In genomic region chr7:158702944-158703343, GRCh38 we compare ENCODE assay signal across 1 cellular context.
TF ChIP-seq lines count a peak whose summit lies in the region.

No MANE protein-coding gene starts in this region.

TF ChIP-seq in K562, 482 proteins besides CTCF, POLR2A, EP300 and RAD21 (continued from another document and continues in another):
- no peak for TF ChIP-seq PBX2 (CRISPR knock-in tag; IDR thresholded peaks at IDR 0.05; ENCODE audit: low read depth)
- peak; percentile 76 for TF ChIP-seq PBX2 (tag; conservative IDR thresholded peaks at IDR 0.05; ENCODE audit: low read depth)
- TF ChIP-seq ZNF197 (CRISPR knock-in tag; IDR thresholded peaks at IDR 0.05; ENCODE audit: low read depth): no peak
- TF ChIP-seq GATAD2A (IDR thresholded peaks at IDR 0.05): no peak
- TF ChIP-seq CREM (IDR thresholded peaks at IDR 0.05; ENCODE audit: low read depth): peak; percentile 40; the same call in 1 of the 2 replicates
- no peak for TF ChIP-seq ZNF830 (CRISPR knock-in tag; IDR thresholded peaks at IDR 0.05)
- TF ChIP-seq TEAD4 (IDR thresholded peaks at IDR 0.05; ENCODE audit: low read length): peak; percentile 54; the same call in 1 of the 2 replicates
- TF ChIP-seq TEAD4 (CRISPR knock-in tag; IDR thresholded peaks at IDR 0.05; ENCODE audit: borderline replicate concordance): no peak
- TF ChIP-seq TFE3 (CRISPR knock-in tag; IDR thresholded peaks at IDR 0.05): no peak
- TF ChIP-seq TFAM (CRISPR knock-in tag; conservative IDR thresholded peaks at IDR 0.05): no peak
- no peak for TF ChIP-seq ZNF408 (CRISPR knock-in tag; IDR thresholded peaks at IDR 0.05; ENCODE audit: low read depth)
- 0 out of 2 replicates have a peak, but pooled peaks have one; percentile 48 for TF ChIP-seq NBN (IDR thresholded peaks at IDR 0.05; ENCODE audit: low read depth)
- TF ChIP-seq IRF1 (CRISPR knock-in tag; IDR thresholded peaks at IDR 0.05; ENCODE audit: borderline replicate concordance): no peak
- TF ChIP-seq CBX1 (IDR thresholded peaks at IDR 0.05; ENCODE audit: low read depth): no peak
- TF ChIP-seq ZNF212 (CRISPR knock-in tag; IDR thresholded peaks at IDR 0.05): no peak
- TF ChIP-seq JUNB (CRISPR knock-in tag; conservative IDR thresholded peaks at IDR 0.05): no peak
- no peak for TF ChIP-seq HIVEP1 (CRISPR knock-in tag; IDR thresholded peaks at IDR 0.05)
- no peak for TF ChIP-seq ZNF174 (CRISPR knock-in tag; IDR thresholded peaks at IDR 0.05)
- no peak for TF ChIP-seq ZKSCAN1 (IDR thresholded peaks at IDR 0.05; ENCODE audit: low read depth, low read length)
- peak in 1 of 2 experiments; percentile 28; a peak in 1 of 4 replicates for TF ChIP-seq SIN3A (IDR thresholded peaks at IDR 0.05; ENCODE audit: borderline replicate concordance in 2 of 2, control insufficient read depth in 1 of 2, low read depth in 2 of 2, low read length in 2 of 2)
- TF ChIP-seq RBM14 (IDR thresholded peaks at IDR 0.05; ENCODE audit: borderline replicate concordance, insufficient read depth, low read depth, low read length): no peak
- TF ChIP-seq DPF2 (IDR thresholded peaks at IDR 0.05): peak; percentile 69; the same call in 1 of the 2 replicates
- no peak for TF ChIP-seq FUS (optimal IDR thresholded peaks at IDR 0.05; ENCODE audit: low read depth, low read length)
- no peak for TF ChIP-seq SMARCC2 (IDR thresholded peaks at IDR 0.05; ENCODE audit: low read depth)
- peak; percentile 68; the same call in 1 of the 2 replicates for TF ChIP-seq ZNF592 (IDR thresholded peaks at IDR 0.05)
- no peak for TF ChIP-seq ILK (tag; IDR thresholded peaks at IDR 0.05; ENCODE audit: borderline replicate concordance, low read depth)
- TF ChIP-seq CEBPG (CRISPR knock-in tag; IDR thresholded peaks at IDR 0.05): peak; percentile 50; the same call in 1 of the 2 replicates
- TF ChIP-seq CEBPG (tag; conservative IDR thresholded peaks at IDR 0.05 in 1 of 2, IDR thresholded peaks at IDR 0.05 in 1 of 2): peak; percentile 48 to 56; a peak in 3 of 4 replicates
- TF ChIP-seq NR3C1 (CRISPR knock-in tag; IDR thresholded peaks at IDR 0.05): no peak
- TF ChIP-seq HNRNPLL (IDR thresholded peaks at IDR 0.05; ENCODE audit: low read depth, low read length, poor library complexity, severe bottlenecking): no peak
- TF ChIP-seq HMGN3 (IDR thresholded peaks at IDR 0.05; ENCODE audit: borderline replicate concordance, extremely low read depth, insufficient read length, low read depth, low read length): no peak
- TF ChIP-seq L3MBTL2 (IDR thresholded peaks at IDR 0.05): peak; percentile 30; the same call in 1 of the 2 replicates
- no peak for TF ChIP-seq ATF4 (CRISPR knock-in tag; IDR thresholded peaks at IDR 0.05)
- TF ChIP-seq ATF3 (IDR thresholded peaks at IDR 0.05): peak; percentile 88
- no peak; the same call in 1 of the 2 replicates for TF ChIP-seq ATF3 (CRISPR knock-in tag; conservative IDR thresholded peaks at IDR 0.05)
- TF ChIP-seq HDAC6 (IDR thresholded peaks at IDR 0.05; ENCODE audit: low read depth, low read length): no peak
- TF ChIP-seq TRIM28 (IDR thresholded peaks at IDR 0.05): peak; percentile 31; the same call in 1 of the 2 replicates
- no peak for TF ChIP-seq DACH1 (IDR thresholded peaks at IDR 0.05; ENCODE audit: partially characterized antibody)
- TF ChIP-seq CREB1 (IDR thresholded peaks at IDR 0.05): no peak
- no peak for TF ChIP-seq CREB1 (CRISPR knock-in tag; IDR thresholded peaks at IDR 0.05)
- no peak for TF ChIP-seq ZNF165 (CRISPR knock-in tag; IDR thresholded peaks at IDR 0.05; ENCODE audit: borderline replicate concordance)
- TF ChIP-seq SPI1 (IDR thresholded peaks at IDR 0.05; ENCODE audit: borderline replicate concordance, low read depth, low read length): no peak
- TF ChIP-seq ZNF217 (CRISPR knock-in tag; IDR thresholded peaks at IDR 0.05): no peak
- no peak for TF ChIP-seq HMG20A (CRISPR knock-in tag; conservative IDR thresholded peaks at IDR 0.05)
- no peak for TF ChIP-seq SREBF1 (IDR thresholded peaks at IDR 0.05; ENCODE audit: borderline replicate concordance, low read depth, low read length)
- TF ChIP-seq BRCA1 (IDR thresholded peaks at IDR 0.05): no peak
- no peak for TF ChIP-seq BRCA1 (CRISPR knock-in tag; IDR thresholded peaks at IDR 0.05)
- TF ChIP-seq CBX3 (IDR thresholded peaks at IDR 0.05; ENCODE audit: borderline replicate concordance in 1 of 2, low read length in 2 of 2): peak in 1 of 2 experiments; percentile 81; a peak in 1 of 3 replicates
- no peak for TF ChIP-seq ZNF184 (CRISPR knock-in tag; IDR thresholded peaks at IDR 0.05)
- TF ChIP-seq MTF1 (CRISPR knock-in tag; IDR thresholded peaks at IDR 0.05; ENCODE audit: borderline replicate concordance): no peak
- 0 out of 4 replicates have a peak, but pooled peaks of 1 of the 2 experiments have one; percentile 43 for TF ChIP-seq ARNT (IDR thresholded peaks at IDR 0.05)
- no peak for TF ChIP-seq SREBF2 (CRISPR knock-in tag; IDR thresholded peaks at IDR 0.05)
- no peak for TF ChIP-seq USF1 (CRISPR knock-in tag; IDR thresholded peaks at IDR 0.05)
- no peak for TF ChIP-seq E2F4 (CRISPR knock-in tag; IDR thresholded peaks at IDR 0.05; ENCODE audit: low read depth)
- TF ChIP-seq ZNF584 (CRISPR knock-in tag; IDR thresholded peaks at IDR 0.05; ENCODE audit: low read depth): no peak
- TF ChIP-seq ARHGAP35 (IDR thresholded peaks at IDR 0.05; ENCODE audit: partially characterized antibody): no peak
- no peak for TF ChIP-seq PHTF2 (CRISPR knock-in tag; IDR thresholded peaks at IDR 0.05)
